In the genomic region with DNA sequence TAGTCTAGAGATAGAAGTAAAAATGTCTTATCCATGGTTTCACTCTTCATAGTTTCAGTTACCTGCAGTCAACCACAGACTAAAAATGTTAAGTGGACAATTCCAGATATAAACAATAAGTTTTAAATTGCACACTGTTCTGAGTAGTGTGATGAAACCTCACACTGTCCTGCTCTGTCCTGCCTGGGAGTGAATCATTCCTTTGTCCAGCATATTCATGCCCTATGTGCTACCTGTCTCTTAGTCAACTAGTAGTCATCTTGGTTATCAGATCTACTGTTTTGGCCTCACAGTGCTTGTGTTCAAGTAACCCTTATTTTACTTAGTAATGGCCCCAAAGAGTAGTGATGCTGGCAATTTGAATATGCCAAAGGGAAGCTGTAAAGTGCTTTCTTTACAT, we compare ENCODE assay signal across 13 cellular contexts. TPM values are rescaled to one million over a fixed set of nuclear protein-coding genes. Genes with fewer than 3 reads are reported as not detected.
DNase-seq lines count a peak whose midpoint lies in the region; ATAC-seq and TF ChIP-seq lines count a peak whose summit lies in the region.
"Not testable (repeated sequence)": the region's sequence is repeated elsewhere in the genome, so short reads cannot be mapped to it uniquely, and the experiment has no call there.
"Had no signal": no experiment of that assay in that cellular context is flagged by ENCODE, and none has a peak within 500 bp of the region (broad histone marks: within the 10 kb centered on the region; RNA-seq: fewer than 3 reads in every experiment).

No MANE protein-coding gene starts in this region.

- not testable (repeated sequence) for H3K36me3 ChIP-seq in PC-3 (ENCODE audit: low read depth, low read length); PC-9 (ENCODE audit: low read depth); Panc1 (ENCODE audit: control insufficient read depth, insufficient read depth, low read length); RWPE2 (ENCODE audit: low read depth)

- H3K4me2 ChIP-seq in PC-3 (ENCODE audit: low read length); PC-9: not testable (repeated sequence)

- TF ChIP-seq CTCF in PC-3 (conservative IDR thresholded peaks at IDR 0.05; ENCODE audit: low read depth, low read length); PC-9 (conservative IDR thresholded peaks at IDR 0.05); Panc1 (IDR thresholded peaks at IDR 0.05); RWPE2 (IDR thresholded peaks at IDR 0.05; ENCODE audit: poor library complexity, severe bottlenecking); foreskin keratinocyte (conservative IDR thresholded peaks at IDR 0.05): not testable (repeated sequence)

- not testable (repeated sequence) for H3K9me3 ChIP-seq in PC-3 (ENCODE audit: low read length); PC-9 (ENCODE audit: insufficient read depth, low read depth); Panc1 (ENCODE audit: control insufficient read depth, insufficient read depth, low read depth, low read length); RWPE2 (ENCODE audit: severe bottlenecking)

- H3F3A ChIP-seq in PC-3 (ENCODE audit: low read length, unreplicated experiment); PC-9 (ENCODE audit: insufficient read depth, low read depth): not testable (repeated sequence)

- not testable (repeated sequence) for H4K20me1 ChIP-seq in PC-3 (ENCODE audit: low read length); PC-9 (ENCODE audit: insufficient read depth)

- H3K9ac ChIP-seq in PC-3 (ENCODE audit: low read length): not testable (repeated sequence)

- H3K27ac ChIP-seq in PC-3 (ENCODE audit: low read length); Panc1 (ENCODE audit: low read length); RWPE2 (ENCODE audit: poor library complexity, severe bottlenecking); foreskin keratinocyte: not testable (repeated sequence)
- H3K27ac ChIP-seq in PC-9: peak overlapping the region; percentile 54; the same call in 1 of the 2 replicates

- in situ Hi-C loops in Panc1 (cut with HindIII; ENCODE audit: low pct_unique_long_range_greater_than_20kb, low sequenced_read_pairs): not testable (repeated sequence)

- H3K79me2 ChIP-seq in PC-3 (ENCODE audit: low read length); PC-9 (ENCODE audit: low read depth): not testable (repeated sequence)

- intact Hi-C loops in PC-3 (cut with micrococcal nuclease); PC-9 (cut with micrococcal nuclease; ENCODE audit: unreplicated experiment); Panc1 (cut with micrococcal nuclease; ENCODE audit: unreplicated experiment): not testable (repeated sequence)

- not testable (repeated sequence) for BruUV-seq in PC-3 (replicated peaks; lab: Mats Ljungman, UMichigan); PC-9 (replicated peaks; lab: Mats Ljungman, UMichigan)
- BruUV-seq in Panc1 (replicated peaks; lab: Mats Ljungman, UMichigan): TSS peak; percentile 34

- ATAC-seq in PC-3: peak; percentile 96
- ATAC-seq in Panc1: peak; percentile 72
- peak; percentile 100 for ATAC-seq in RWPE2 (ENCODE audit: low read depth)
- ATAC-seq in esophagus mucosa: peak; percentile 65
- peak; percentile 99 for ATAC-seq in foreskin keratinocyte

- H3K4me3 ChIP-seq in PC-3 (ENCODE audit: low read length); PC-9; Panc1 (ENCODE audit: low read depth in 2 of 2, low read length in 2 of 2); RWPE2 (ENCODE audit: severe bottlenecking): not testable (repeated sequence)

- not testable (repeated sequence) for H3K9me2 ChIP-seq in PC-3 (replicated peaks; ENCODE audit: low read length); PC-9 (ENCODE audit: insufficient read depth)

- H3K4me1 ChIP-seq in PC-3 (ENCODE audit: insufficient read depth, low read length); PC-9 (replicated peaks; ENCODE audit: insufficient read depth); Panc1 (ENCODE audit: control insufficient read depth, insufficient read depth, low read length); RWPE2 (ENCODE audit: insufficient read depth, poor library complexity, severe bottlenecking); foreskin keratinocyte: not testable (repeated sequence)

- POLR2A ChIA-PET in PC-3 (lab: Charles Lee; ENCODE audit: unreplicated experiment); PC-9 (lab: Charles Lee; ENCODE audit: unreplicated experiment); Panc1 (lab: Charles Lee): not testable (repeated sequence)

- not testable (repeated sequence) for DNase-seq in PC-3; PC-9; Panc1 (ENCODE audit: low read depth, low spot score); RWPE2 (ENCODE audit: low spot score); foreskin keratinocyte

- H2AFZ ChIP-seq in PC-3 (ENCODE audit: low read length); PC-9: not testable (repeated sequence)

- CTCF ChIA-PET in PC-3 (lab: Charles Lee); PC-9 (lab: Charles Lee); Panc1 (lab: Charles Lee): not testable (repeated sequence)

- not testable (repeated sequence) for H3K27me3 ChIP-seq in PC-3 (ENCODE audit: low read length); PC-9 (ENCODE audit: insufficient read depth, low read depth); Panc1 (ENCODE audit: control insufficient read depth, insufficient read depth, low read length); RWPE2 (ENCODE audit: insufficient read depth, poor library complexity, severe bottlenecking); foreskin keratinocyte

RNA-seq across cellular contexts. Expression of gene PTPN20, which starts 49.5 kb away (rescaled TPM):
- 3.6 and 3.9 TPM in 2 replicates for total RNA-seq in PC-3 (2014; rRNA removed)
- 15.6 and 19.1 TPM in 2 replicates for total RNA-seq in PC-9 (2021)
- total RNA-seq in Panc1 (2021; ENCODE audit: unreplicated experiment): 9.5 TPM
- 5.9 TPM for polyA plus RNA-seq in Panc1 (2012; ENCODE audit: insufficient read length)
- 1.8 TPM for total RNA-seq in esophagus mucosa
- 5.4 TPM in 2 replicates for total RNA-seq in foreskin keratinocyte
- 2.0 and 2.4 TPM in 2 replicates for polyA plus RNA-seq in foreskin keratinocyte
- total RNA-seq: A172; A673; Caco-2; CD4-positive, CD25-positive, alpha-beta regulatory T cell; Daoy had no signal
- polyA plus RNA-seq: AG04450, CD14-positive monocyte had no signal
